9 cellular contexts compared by ENCODE assay signal in genomic region chr5:126339215-126339805, GRCh38.
DNase-seq lines count a peak whose midpoint lies in the region; ATAC-seq and TF ChIP-seq lines count a peak whose summit lies in the region.
"Had no signal": no experiment of that assay in that cellular context is flagged by ENCODE, and none has a peak within 500 bp of the region (broad histone marks: within the 10 kb centered on the region; RNA-seq: fewer than 3 reads in every experiment).

No MANE protein-coding gene starts in this region.

- peak overlapping the region; percentile 57 for H2AFZ ChIP-seq in mammary epithelial cell (ENCODE audit: low read depth, low read length)

- in situ Hi-C loops in KBM-7 (cut with MboI; ENCODE audit: low pct_unique_long_range_greater_than_20kb, low sequenced_read_pairs), result loop anchor here (25.0 kb wide), 1 partner anchor 198 kb away; no protein-coding TSS in a partner anchor
- in situ Hi-C loops in mammary epithelial cell (cut with MboI; ENCODE audit: low sequenced_read_pairs in 2 of 2), result loop anchor here (25.0 kb wide), 1 partner anchor 448 kb away; the partner anchor contains the start of gene LMNB1 (in 2 of the 2)

- BruUV-seq in mammary epithelial cell (replicated peaks; lab: Mats Ljungman, UMichigan), result no TSS peak

- H3K4me3 Mint-ChIP-seq in stimulated activated effector memory CD8-positive, alpha-beta T cell treated with anti-CD3 and anti-CD28 coated beads, Interleukin-12 subunit alpha, Interleukin-12 subunit beta, amount 100 ng/mL, for 72 hours, result no peak overlapping the region
- H3K4me3 Mint-ChIP-seq: activated naive CD4-positive, alpha-beta T cell treated with anti-CD3 and anti-CD28 coated beads, Interleukin-2, amount 50 U/mL, for 24 hours had no signal

- H3K9ac ChIP-seq in mammary epithelial cell (ENCODE audit: insufficient read depth, low read length), result no peak overlapping the region

- dilution Hi-C loops in mammary epithelial cell (cut with HindIII; ENCODE audit: low sequenced_read_pairs), result no loop called here

- H3K4me2 ChIP-seq in mammary epithelial cell (ENCODE audit: insufficient read depth, low read depth, low read length), result no peak overlapping the region

- no peaks in the 10 kb centered on the region for H3K79me2 ChIP-seq in mammary epithelial cell (ENCODE audit: insufficient read depth, low read length)

- H3K27ac Mint-ChIP-seq in stimulated activated effector memory CD8-positive, alpha-beta T cell treated with anti-CD3 and anti-CD28 coated beads, Interleukin-12 subunit alpha, Interleukin-12 subunit beta, amount 100 ng/mL, for 72 hours, result no peak overlapping the region
- H3K27ac Mint-ChIP-seq: activated naive CD4-positive, alpha-beta T cell treated with anti-CD3 and anti-CD28 coated beads, Interleukin-2, amount 50 U/mL, for 24 hours had no signal

- 16% methylated on average over 4 of the region's 4 CpGs for WGBS in mammary epithelial cell (ENCODE audit: low coverage, missing lambda C conversion rate)

- H3K4me3 ChIP-seq in mammary epithelial cell (replicated peaks in 1 of 3; ENCODE audit: insufficient read depth in 1 of 3, low read depth in 2 of 3, low read length in 3 of 3), result no peak overlapping the region

- no peaks in the 10 kb centered on the region for H3K27me3 ChIP-seq in mammary epithelial cell (ENCODE audit: insufficient read depth, low read length)

- intact Hi-C loops in mammary epithelial cell (cut with micrococcal nuclease), result loop anchor here (1.0 to 10.0 kb wide), 6 partner anchors 200 to 465 kb away; partner anchors contain the start of gene ALDH7A1

- H3K27ac ChIP-seq in mammary epithelial cell (ENCODE audit: insufficient read depth, low read depth, low read length), result no peak overlapping the region

- peak; percentile 72 to 79 for TF ChIP-seq CTCF in mammary epithelial cell (conservative IDR thresholded peaks at IDR 0.05 in 1 of 2, IDR thresholded peaks at IDR 0.05 in 1 of 2; ENCODE audit: extremely low read depth in 1 of 2, insufficient read depth in 1 of 2, low read depth in 1 of 2, low read length in 2 of 2)

- no peaks in the 10 kb centered on the region for H3K36me3 ChIP-seq in mammary epithelial cell (ENCODE audit: insufficient read depth, low read length)

- no peaks in the 10 kb centered on the region for H4K20me1 ChIP-seq in mammary epithelial cell (ENCODE audit: insufficient read depth, low read length)

- no peaks in the 10 kb centered on the region for H3K9me3 Mint-ChIP-seq in stimulated activated effector memory CD8-positive, alpha-beta T cell treated with anti-CD3 and anti-CD28 coated beads, Interleukin-12 subunit alpha, Interleukin-12 subunit beta, amount 100 ng/mL, for 72 hours
- H3K9me3 Mint-ChIP-seq: activated naive CD4-positive, alpha-beta T cell treated with anti-CD3 and anti-CD28 coated beads, Interleukin-2, amount 50 U/mL, for 24 hours had no signal

- CTCF ChIA-PET in mammary epithelial cell (lab: Charles Lee; ENCODE audit: low non-redundant PET), result interaction anchor here (1.0 kb wide), 1 partner anchor 345 kb away, joined by 6 read pairs; no protein-coding TSS in a partner anchor

- H3K4me1 Mint-ChIP-seq in stimulated activated effector memory CD8-positive, alpha-beta T cell treated with anti-CD3 and anti-CD28 coated beads, Interleukin-12 subunit alpha, Interleukin-12 subunit beta, amount 100 ng/mL, for 72 hours, result no peaks in the 10 kb centered on the region
- H3K4me1 Mint-ChIP-seq: activated naive CD4-positive, alpha-beta T cell treated with anti-CD3 and anti-CD28 coated beads, Interleukin-2, amount 50 U/mL, for 24 hours had no signal

- H3K4me1 ChIP-seq in mammary epithelial cell (ENCODE audit: insufficient read depth, low read length), result peaks cover 19% of the 10 kb centered on the region

- no peaks in the 10 kb centered on the region for H3K9me3 ChIP-seq in mammary epithelial cell (replicated peaks; ENCODE audit: insufficient read depth, low read length)

- H3K36me3 Mint-ChIP-seq in stimulated activated effector memory CD8-positive, alpha-beta T cell treated with anti-CD3 and anti-CD28 coated beads, Interleukin-12 subunit alpha, Interleukin-12 subunit beta, amount 100 ng/mL, for 72 hours, result no peaks in the 10 kb centered on the region
- H3K36me3 Mint-ChIP-seq: activated naive CD4-positive, alpha-beta T cell treated with anti-CD3 and anti-CD28 coated beads, Interleukin-2, amount 50 U/mL, for 24 hours had no signal

- DNase-seq in COLO829 (ENCODE audit: low spot score) (peak; percentile 38), KBM-7 (peak; percentile 57), SK-N-DZ (ENCODE audit: low spot score) (peak; percentile 65), mammary epithelial cell (peak; percentile 57), kidney glomerular epithelial cell (lab: John Stamatoyannopoulos, UW) (peak; percentile 59)
- DNase-seq in stimulated activated effector memory CD8-positive, alpha-beta T cell treated with anti-CD3 and anti-CD28 coated beads, Interleukin-12 subunit alpha, Interleukin-12 subunit beta, amount 100 ng/mL, for 72 hours (ENCODE audit: low spot score in 2 of 2), result peak; percentile 22 to 63

- ATAC-seq in GM18907 (IDR thresholded peaks at IDR 0.05; ENCODE audit: unreplicated experiment), result peak; percentile 70
- ATAC-seq in stimulated activated effector memory CD8-positive, alpha-beta T cell treated with anti-CD3 and anti-CD28 coated beads, Interleukin-12 subunit alpha, Interleukin-12 subunit beta, amount 100 ng/mL, for 72 hours, result no peak
- ATAC-seq in GM21576 (IDR thresholded peaks at IDR 0.05; ENCODE audit: unreplicated experiment), result no peak
